ENCODE assay signal across 18 cellular contexts in the genomic region with DNA sequence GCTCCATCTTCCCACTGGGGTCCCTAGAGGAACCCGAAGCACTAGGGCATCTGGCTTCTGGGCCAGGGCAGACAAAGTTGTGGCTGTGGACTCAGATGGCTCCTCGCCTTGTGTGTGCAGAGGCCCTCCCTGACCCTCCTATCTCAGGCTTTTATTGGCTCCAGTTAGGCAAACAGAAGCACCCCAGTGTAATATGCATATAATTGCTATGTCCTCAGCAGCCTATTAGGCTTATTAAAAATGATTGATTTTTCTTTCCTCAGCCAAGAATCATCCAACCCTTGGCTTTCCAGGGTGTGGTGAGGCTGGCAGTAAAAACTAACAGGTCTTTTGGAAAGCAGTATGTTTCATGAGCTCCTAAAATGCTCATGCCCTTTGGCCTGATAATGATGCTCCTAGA. TPM values are rescaled to one million over a fixed set of nuclear protein-coding genes. Genes with fewer than 3 reads are reported as not detected.
"Had no signal": no experiment of that assay in that cellular context is flagged by ENCODE, and none has a peak within 500 bp of the region (broad histone marks: within the 10 kb centered on the region; RNA-seq: fewer than 3 reads in every experiment).

No MANE protein-coding gene starts in this region.

- H3K4me3 Mint-ChIP-seq: activated naive CD8-positive, alpha-beta T cell treated with anti-CD3 and anti-CD28 coated beads, Interleukin-2, amount 10 ng/mL, durations not matched to agents 7 days and 5 days; activated T-helper 1 cell treated with anti-CD3 and anti-CD28 coated beads, Interleukin-12 subunit alpha, Interleukin-12 subunit beta, Interleukin-2, Interleukin-4 antibody, amounts not matched to agents 30 ng/mL and 10 ng/mL and 1 ng/mL, durations not matched to agents 14 hours and 24 hours and 36 hours; central memory CD8-positive, alpha-beta T cell; nephron had no signal

- H3K36me3 ChIP-seq: brain microvascular endothelial cell, spleen, thyroid gland had no signal

- H3K9me3 ChIP-seq: psoas muscle, spleen, thyroid gland had no signal

- H3K4me1 Mint-ChIP-seq: central memory CD8-positive, alpha-beta T cell had no signal

- H3K36me3 Mint-ChIP-seq: activated naive CD8-positive, alpha-beta T cell treated with anti-CD3 and anti-CD28 coated beads, Interleukin-2, amount 10 ng/mL, durations not matched to agents 7 days and 5 days had no signal

- H3K27ac Mint-ChIP-seq: activated naive CD8-positive, alpha-beta T cell treated with anti-CD3 and anti-CD28 coated beads, Interleukin-2, amount 10 ng/mL, durations not matched to agents 7 days and 5 days; activated T-helper 1 cell treated with anti-CD3 and anti-CD28 coated beads, Interleukin-12 subunit alpha, Interleukin-12 subunit beta, Interleukin-2, Interleukin-4 antibody, amounts not matched to agents 30 ng/mL and 10 ng/mL and 1 ng/mL, durations not matched to agents 14 hours and 24 hours and 36 hours had no signal

- H3K27me3 Mint-ChIP-seq: central memory CD8-positive, alpha-beta T cell had no signal

- ATAC-seq: activated CD4-positive, CD25-positive, alpha-beta regulatory T cell treated with anti-CD3 and anti-CD28 coated beads, Interleukin-2, amount 50 U/mL, for 24 hours; foreskin keratinocyte; psoas muscle; sciatic nerve had no signal

- H3K27me3 ChIP-seq: brain microvascular endothelial cell, spleen, thyroid gland had no signal

- H3K27ac ChIP-seq: brain microvascular endothelial cell, coronary artery, foreskin keratinocyte, psoas muscle, thyroid gland had no signal

- DNase-seq: activated naive CD4-positive, alpha-beta T cell; activated naive CD8-positive, alpha-beta T cell treated with anti-CD3 and anti-CD28 coated beads, Interleukin-2, amount 10 ng/mL, durations not matched to agents 7 days and 5 days; brain microvascular endothelial cell; effector CD4-positive, alpha-beta T cell; foreskin keratinocyte; glutamatergic neuron; occipital lobe; spleen; T1000; thyroid gland had no signal

- H3K9me3 Mint-ChIP-seq: activated naive CD8-positive, alpha-beta T cell treated with anti-CD3 and anti-CD28 coated beads, Interleukin-2, amount 10 ng/mL, durations not matched to agents 7 days and 5 days; activated T-helper 1 cell treated with anti-CD3 and anti-CD28 coated beads, Interleukin-12 subunit alpha, Interleukin-12 subunit beta, Interleukin-2, Interleukin-4 antibody, amounts not matched to agents 30 ng/mL and 10 ng/mL and 1 ng/mL, durations not matched to agents 14 hours and 24 hours and 36 hours; central memory CD8-positive, alpha-beta T cell; nephron had no signal

- H3K4me3 ChIP-seq: coronary artery, psoas muscle, spleen, thyroid gland had no signal

RNA-seq across cellular contexts. Expression of a gene that starts 22.3 kb away (rescaled TPM):
- total RNA-seq: activated CD8-positive, alpha-beta memory T cell treated with anti-CD3 and anti-CD28 coated beads for 36 hours; foreskin keratinocyte; occipital lobe; thyroid gland had no signal
- polyA plus RNA-seq: foreskin keratinocyte had no signal
